Comparison of ENCODE assay signal across 16 cellular contexts in genomic region chr4:89492476-89493110, GRCh38.
DNase-seq lines count a peak whose midpoint lies in the region; ATAC-seq, FAIRE-seq and TF ChIP-seq lines count a peak whose summit lies in the region.
"Had no signal": no experiment of that assay in that cellular context is flagged by ENCODE, and none has a peak within 500 bp of the region (broad histone marks: within the 10 kb centered on the region; RNA-seq: fewer than 3 reads in every experiment).

No MANE protein-coding gene starts in this region.

- CTCF ChIA-PET in A549 (lab: Yijun Ruan, JAX), result no interaction called here

- H3K4me1 Mint-ChIP-seq in brain (peaks cover 25% of the 10 kb centered on the region), glutamatergic neuron (ENCODE audit: low read depth, unreplicated experiment) (peaks cover 23% of the 10 kb centered on the region)
- H3K4me1 Mint-ChIP-seq in activated T-cell treated with anti-CD3 and anti-CD28 coated beads, Interleukin-2, amount 50 U/mL, for 24 hours (ENCODE audit: low read depth), result no peaks in the 10 kb centered on the region
- no peaks in the 10 kb centered on the region for H3K4me1 Mint-ChIP-seq in activated T-helper 1 cell treated with anti-CD3 and anti-CD28 coated beads, Interleukin-12 subunit alpha, Interleukin-12 subunit beta, Interleukin-2, Interleukin-4 antibody, amounts not matched to agents 30 ng/mL and 10 ng/mL and 1 ng/mL, durations not matched to agents 14 hours and 24 hours and 36 hours (ENCODE audit: low read depth)
- H3K4me1 Mint-ChIP-seq: activated CD4-positive, alpha-beta T cell treated with anti-CD3 and anti-CD28 coated beads, Interleukin-2, amount 10 ng/mL, durations not matched to agents 24 days and 14 days; stimulated activated effector memory CD8-positive, alpha-beta T cell treated with anti-CD3 and anti-CD28 coated beads, Interleukin-12 subunit alpha, Interleukin-12 subunit beta, amount 100 ng/mL, for 72 hours had no signal

- H3K9ac ChIP-seq in HUES48 (ENCODE audit: low read depth, low read length), result no peak overlapping the region

- peak overlapping the region; percentile 31 for H3K4me2 ChIP-seq in A549

- H3K4me1 ChIP-seq in A549, result peaks cover 18% of the 10 kb centered on the region; the same call in 2 of the 3 replicates
- H3K4me1 ChIP-seq in HUES48 (ENCODE audit: control insufficient read depth, insufficient read depth, low read length), result peaks cover 30% of the 10 kb centered on the region

- 38% methylated on average over 4 of the region's 4 CpGs for WGBS in A549 (ENCODE audit: missing lambda C conversion rate)

- peaks cover 3% of the 10 kb centered on the region for H3K27me3 Mint-ChIP-seq in brain
- peaks cover 3% of the 10 kb centered on the region for H3K27me3 Mint-ChIP-seq in glutamatergic neuron (ENCODE audit: unreplicated experiment)
- no peaks in the 10 kb centered on the region for H3K27me3 Mint-ChIP-seq in activated T-cell treated with anti-CD3 and anti-CD28 coated beads, Interleukin-2, amount 50 U/mL, for 24 hours
- peaks cover 4% of the 10 kb centered on the region for H3K27me3 Mint-ChIP-seq in activated T-helper 1 cell treated with anti-CD3 and anti-CD28 coated beads, Interleukin-12 subunit alpha, Interleukin-12 subunit beta, Interleukin-2, Interleukin-4 antibody, amounts not matched to agents 30 ng/mL and 10 ng/mL and 1 ng/mL, durations not matched to agents 14 hours and 24 hours and 36 hours (ENCODE audit: insufficient read depth)

- H3K4me3 ChIP-seq in A549, result no peak overlapping the region
- peak overlapping the region; percentile 12; the same call in 1 of the 2 replicates for H3K4me3 ChIP-seq in HUES48 (ENCODE audit: low read depth, low read length)

- intact Hi-C loops in activated T-helper 1 cell treated with anti-CD3 and anti-CD28 coated beads, Interleukin-12 subunit alpha, Interleukin-12 subunit beta, Interleukin-2, Interleukin-4 antibody, amounts not matched to agents 30 ng/mL and 10 ng/mL and 1 ng/mL, durations not matched to agents 14 hours and 24 hours and 36 hours (cut with micrococcal nuclease), result no loop called here
- intact Hi-C loops in sciatic nerve (cut with DNase I), result no loop called here

- peak overlapping the region in 3 of 5 experiments; percentile 13 to 67 (median 20) for H3K27ac Mint-ChIP-seq in brain
- peak overlapping the region; percentile 67 for H3K27ac Mint-ChIP-seq in glutamatergic neuron (ENCODE audit: unreplicated experiment)
- H3K27ac Mint-ChIP-seq in activated T-cell treated with anti-CD3 and anti-CD28 coated beads, Interleukin-2, amount 50 U/mL, for 24 hours, result no peak overlapping the region
- H3K27ac Mint-ChIP-seq in activated T-helper 1 cell treated with anti-CD3 and anti-CD28 coated beads, Interleukin-12 subunit alpha, Interleukin-12 subunit beta, Interleukin-2, Interleukin-4 antibody, amounts not matched to agents 30 ng/mL and 10 ng/mL and 1 ng/mL, durations not matched to agents 14 hours and 24 hours and 36 hours, result no peak overlapping the region
- H3K27ac Mint-ChIP-seq: activated CD4-positive, alpha-beta T cell treated with anti-CD3 and anti-CD28 coated beads, Interleukin-2, amount 10 ng/mL, durations not matched to agents 24 days and 14 days; activated naive CD4-positive, alpha-beta T cell treated with anti-CD3 and anti-CD28 coated beads, Interleukin-2, amount 50 U/mL, for 72 hours; nephron progenitor cell; stimulated activated effector memory CD8-positive, alpha-beta T cell treated with anti-CD3 and anti-CD28 coated beads, Interleukin-12 subunit alpha, Interleukin-12 subunit beta, amount 100 ng/mL, for 72 hours had no signal

- ATAC-seq in A549 (peak; percentile 56 to 63; a peak in 4 of 6 replicates), sciatic nerve (no peak)
- ATAC-seq: activated naive CD4-positive, alpha-beta T cell treated with anti-CD3 and anti-CD28 coated beads, Interleukin-2, amount 50 U/mL, for 72 hours; stimulated activated effector memory CD8-positive, alpha-beta T cell treated with anti-CD3 and anti-CD28 coated beads, Interleukin-12 subunit alpha, Interleukin-12 subunit beta, amount 100 ng/mL, for 72 hours had no signal

- no peak for FAIRE-seq in A549 (lab: Jason Lieb, UNC)

- H3K9me3 ChIP-seq in A549 (no peaks in the 10 kb centered on the region), HUES48 (ENCODE audit: control insufficient read depth, insufficient read depth, low read length) (no peaks in the 10 kb centered on the region)

- DNase-seq in A549 (ENCODE audit: low read depth in 1 of 2, low spot score in 1 of 2) (peak in 1 of 2 experiments; percentile 2), glutamatergic neuron (no peak), NCI-H1048 (lab: John Stamatoyannopoulos, UW) (no peak), sciatic nerve (ENCODE audit: low spot score) (no peak)
- DNase-seq in activated T-cell treated with anti-CD3 and anti-CD28 coated beads, Interleukin-2, amount 50 U/mL, for 24 hours, result no peak
- no peak for DNase-seq in activated T-helper 1 cell treated with anti-CD3 and anti-CD28 coated beads, Interleukin-12 subunit alpha, Interleukin-12 subunit beta, Interleukin-2, Interleukin-4 antibody, amounts not matched to agents 30 ng/mL and 10 ng/mL and 1 ng/mL, durations not matched to agents 14 hours and 24 hours and 36 hours (ENCODE audit: low spot score)
- DNase-seq: ACHN; activated CD4-positive, alpha-beta T cell treated with anti-CD3 and anti-CD28 coated beads, Interleukin-2, amount 10 ng/mL, durations not matched to agents 24 days and 14 days; effector CD8-positive, alpha-beta T cell; Kasumi-1; NCI-H446 treated with DMSO at 0.1 percent for 48 hours; nephron progenitor cell had no signal

- no peaks in the 10 kb centered on the region for H3K27me3 ChIP-seq in HUES48 (ENCODE audit: control insufficient read depth, insufficient read depth, low read length)

- TF ChIP-seq CTCF in A549 (IDR thresholded peaks at IDR 0.05) (no peak), brain (conservative IDR thresholded peaks at IDR 0.05) (no peak), glutamatergic neuron (IDR thresholded peaks at IDR 0.05; ENCODE audit: partially characterized antibody, unreplicated experiment) (no peak)

- no peak for TF ChIP-seq POLR2A in A549 (IDR thresholded peaks at IDR 0.05; ENCODE audit: low read length)

- no peaks in the 10 kb centered on the region for H3K9me3 Mint-ChIP-seq in brain
- peaks cover 7% of the 10 kb centered on the region for H3K9me3 Mint-ChIP-seq in glutamatergic neuron (ENCODE audit: unreplicated experiment)
- H3K9me3 Mint-ChIP-seq in activated T-cell treated with anti-CD3 and anti-CD28 coated beads, Interleukin-2, amount 50 U/mL, for 24 hours, result no peaks in the 10 kb centered on the region
- no peaks in the 10 kb centered on the region for H3K9me3 Mint-ChIP-seq in activated T-helper 1 cell treated with anti-CD3 and anti-CD28 coated beads, Interleukin-12 subunit alpha, Interleukin-12 subunit beta, Interleukin-2, Interleukin-4 antibody, amounts not matched to agents 30 ng/mL and 10 ng/mL and 1 ng/mL, durations not matched to agents 14 hours and 24 hours and 36 hours
- H3K9me3 Mint-ChIP-seq: activated CD4-positive, alpha-beta T cell treated with anti-CD3 and anti-CD28 coated beads, Interleukin-2, amount 10 ng/mL, durations not matched to agents 24 days and 14 days; activated naive CD4-positive, alpha-beta T cell treated with anti-CD3 and anti-CD28 coated beads, Interleukin-2, amount 50 U/mL, for 72 hours; stimulated activated effector memory CD8-positive, alpha-beta T cell treated with anti-CD3 and anti-CD28 coated beads, Interleukin-12 subunit alpha, Interleukin-12 subunit beta, amount 100 ng/mL, for 72 hours had no signal

- no peak overlapping the region for H3K27ac ChIP-seq in A549
- peak overlapping the region; percentile 72 for H3K27ac ChIP-seq in HUES48 (ENCODE audit: low read depth, low read length)

- POLR2A ChIA-PET in A549 (lab: Yijun Ruan, JAX), result no interaction called here

- H3K36me3 ChIP-seq in HUES48 (ENCODE audit: control insufficient read depth, insufficient read depth, low read length), result no peaks in the 10 kb centered on the region

- TF ChIP-seq EP300 in A549 (IDR thresholded peaks at IDR 0.05), result no peak

- H3K4me3 Mint-ChIP-seq in brain, result no peak overlapping the region
- peak overlapping the region; percentile 53 for H3K4me3 Mint-ChIP-seq in glutamatergic neuron (ENCODE audit: unreplicated experiment)
- H3K4me3 Mint-ChIP-seq in activated T-cell treated with anti-CD3 and anti-CD28 coated beads, Interleukin-2, amount 50 U/mL, for 24 hours, result no peak overlapping the region
- H3K4me3 Mint-ChIP-seq in activated T-helper 1 cell treated with anti-CD3 and anti-CD28 coated beads, Interleukin-12 subunit alpha, Interleukin-12 subunit beta, Interleukin-2, Interleukin-4 antibody, amounts not matched to agents 30 ng/mL and 10 ng/mL and 1 ng/mL, durations not matched to agents 14 hours and 24 hours and 36 hours, result no peak overlapping the region
- H3K4me3 Mint-ChIP-seq: activated CD4-positive, alpha-beta T cell treated with anti-CD3 and anti-CD28 coated beads, Interleukin-2, amount 10 ng/mL, durations not matched to agents 24 days and 14 days; nephron progenitor cell; stimulated activated effector memory CD8-positive, alpha-beta T cell treated with anti-CD3 and anti-CD28 coated beads, Interleukin-12 subunit alpha, Interleukin-12 subunit beta, amount 100 ng/mL, for 72 hours had no signal

- TF ChIP-seq RAD21 in A549 (conservative IDR thresholded peaks at IDR 0.05 in 1 of 2, IDR thresholded peaks at IDR 0.05 in 1 of 2), result no peak

- no peaks in the 10 kb centered on the region for H3K36me3 Mint-ChIP-seq in brain
- H3K36me3 Mint-ChIP-seq in glutamatergic neuron (ENCODE audit: unreplicated experiment), result peaks cover 4% of the 10 kb centered on the region
- H3K36me3 Mint-ChIP-seq in activated T-cell treated with anti-CD3 and anti-CD28 coated beads, Interleukin-2, amount 50 U/mL, for 24 hours (ENCODE audit: low read depth), result no peaks in the 10 kb centered on the region
- no peaks in the 10 kb centered on the region for H3K36me3 Mint-ChIP-seq in activated T-helper 1 cell treated with anti-CD3 and anti-CD28 coated beads, Interleukin-12 subunit alpha, Interleukin-12 subunit beta, Interleukin-2, Interleukin-4 antibody, amounts not matched to agents 30 ng/mL and 10 ng/mL and 1 ng/mL, durations not matched to agents 14 hours and 24 hours and 36 hours (ENCODE audit: low read depth)
- H3K36me3 Mint-ChIP-seq: activated naive CD4-positive, alpha-beta T cell treated with anti-CD3 and anti-CD28 coated beads, Interleukin-2, amount 50 U/mL, for 72 hours; stimulated activated effector memory CD8-positive, alpha-beta T cell treated with anti-CD3 and anti-CD28 coated beads, Interleukin-12 subunit alpha, Interleukin-12 subunit beta, amount 100 ng/mL, for 72 hours had no signal

TF ChIP-seq in A549, 52 proteins besides CTCF, POLR2A, EP300 and RAD21 (continues in another document):
- no peak for TF ChIP-seq KDM5A (IDR thresholded peaks at IDR 0.05)
- no peak for TF ChIP-seq E2F6 (IDR thresholded peaks at IDR 0.05; ENCODE audit: borderline replicate concordance, low read depth)
- TF ChIP-seq JUNB (IDR thresholded peaks at IDR 0.05), result peak; percentile 37; the same call in 1 of the 2 replicates

Comparison
In these comparisons a context has a peak if more than half of its experiments do, and no peak if none do; other contexts are left out.
1. H3K27ac Mint-ChIP-seq: peak in brain (3 of 5) and glutamatergic neuron (single experiment); none in activated T-cell treated with anti-CD3 and anti-CD28 coated beads, Interleukin-2, amount 50 U/mL, for 24 hours (single experiment) and activated T-helper 1 cell treated with anti-CD3 and anti-CD28 coated beads, Interleukin-12 subunit alpha, Interleukin-12 subunit beta, Interleukin-2, Interleukin-4 antibody, amounts not matched to agents 30 ng/mL and 10 ng/mL and 1 ng/mL, durations not matched to agents 14 hours and 24 hours and 36 hours (single experiment).